Comparison of ENCODE assay signal across 27 cellular contexts in the genomic region with DNA sequence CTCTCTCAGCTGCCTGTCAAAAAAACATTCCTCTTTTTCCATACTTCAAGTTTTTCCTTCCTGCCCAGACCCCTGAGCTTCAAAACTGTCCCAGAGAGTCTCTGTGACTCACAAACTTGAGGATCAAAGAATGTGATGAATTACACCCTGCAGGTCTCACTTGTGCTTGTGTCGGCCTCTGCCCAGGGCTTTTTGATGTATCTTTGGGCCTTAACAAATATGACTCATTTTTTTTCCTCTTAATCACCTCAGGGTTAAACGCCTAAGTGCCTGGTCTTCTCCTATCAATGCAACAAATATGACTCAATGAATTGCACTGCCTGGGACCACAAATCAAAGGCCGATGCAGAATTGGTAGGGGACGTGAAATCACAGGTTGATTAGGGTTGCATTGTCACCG.
DNase-seq lines count a peak whose midpoint lies in the region; ATAC-seq and TF ChIP-seq lines count a peak whose summit lies in the region.
"Had no signal": no experiment of that assay in that cellular context is flagged by ENCODE, and none has a peak within 500 bp of the region (broad histone marks: within the 10 kb centered on the region; RNA-seq: fewer than 3 reads in every experiment).

No MANE protein-coding gene starts in this region.

- ATAC-seq in Right ventricle myocardium superior (ENCODE audit: poor library complexity): no peak
- ATAC-seq in HG02981 (IDR thresholded peaks at IDR 0.05; ENCODE audit: unreplicated experiment): no peak
- no peak for ATAC-seq in HG03025 (IDR thresholded peaks at IDR 0.05; ENCODE audit: low FRiP score, unreplicated experiment)
- ATAC-seq: activated CD4-positive, CD25-positive, alpha-beta regulatory T cell treated with anti-CD3 and anti-CD28 coated beads, Interleukin-2, amount 50 U/mL, for 24 hours; activated CD8-positive, alpha-beta T cell treated with anti-CD3 and anti-CD28 coated beads for 36 hours; CD8-positive, alpha-beta T cell; heart left ventricle; SK-N-SH treated with all-trans-retinoic acid at 6 μM for 48 hours; stimulated activated memory B cell treated with anti-CD40 and anti-IgM and Interleukin-4, amounts not matched to agents 10 μg/mL and 1 μg/mL and 100 μg/mL, for 72 hours had no signal

- DNase-seq in Daoy (ENCODE audit: low read depth) (peak; percentile 60), NCI-H226 (peak; percentile 40), fibroblast of mammary gland (ENCODE audit: low read depth) (peak; percentile 18), nephron progenitor cell (no peak), Right ventricle myocardium superior (no peak)
- no peak for DNase-seq in activated naive CD4-positive, alpha-beta T cell treated with anti-CD3 and anti-CD28 coated beads, Interleukin-2, amount 10 ng/mL, durations not matched to agents 7 days and 5 days
- DNase-seq: activated CD8-positive, alpha-beta T cell treated with anti-CD3 and anti-CD28 coated beads for 36 hours; activated gamma-delta T cell; activated T-cell treated with anti-CD3 and anti-CD28 coated beads for 4 hours; CD8-positive, alpha-beta T cell; cortex of kidney; DMS79 treated with DMSO at 0.1 percent for 48 hours; heart left ventricle; NCI-H1417; NCI-H524; stimulated activated CD4-positive, alpha-beta T cell treated with anti-CD3 and anti-CD28 coated beads, Interleukin-2, amount 100 ng/mL, for 24 hours; T-helper 9 cell had no signal

- peaks cover 67% of the 10 kb centered on the region for H3K36me3 Mint-ChIP-seq in nephron progenitor cell (ENCODE audit: low read depth)
- no peaks in the 10 kb centered on the region for H3K36me3 Mint-ChIP-seq in activated naive CD4-positive, alpha-beta T cell treated with anti-CD3 and anti-CD28 coated beads, Interleukin-2, amount 10 ng/mL, durations not matched to agents 7 days and 5 days
- H3K36me3 Mint-ChIP-seq: CD8-positive, alpha-beta T cell had no signal

- intact Hi-C loops in Right ventricle myocardium superior (cut with DNase I): loop anchor here (10.0 kb wide), 1 partner anchor 262 kb away; no protein-coding TSS in a partner anchor

- no peak for TF ChIP-seq CTCF in fibroblast of mammary gland (conservative IDR thresholded peaks at IDR 0.05; ENCODE audit: control insufficient read depth, insufficient read depth, low read depth, low read length)
- TF ChIP-seq CTCF in nephron progenitor cell (IDR thresholded peaks at IDR 0.05): no peak

- CTCF ChIA-PET in activated naive CD4-positive, alpha-beta T cell treated with anti-CD3 and anti-CD28 coated beads, Interleukin-2, amount 10 ng/mL, durations not matched to agents 7 days and 5 days (lab: Charles Lee): no interaction called here

- peak overlapping the region; percentile 8 for H3K27ac Mint-ChIP-seq in nephron progenitor cell
- H3K27ac Mint-ChIP-seq in activated naive CD4-positive, alpha-beta T cell treated with anti-CD3 and anti-CD28 coated beads, Interleukin-2, amount 10 ng/mL, durations not matched to agents 7 days and 5 days: no peak overlapping the region
- H3K27ac Mint-ChIP-seq: activated CD8-positive, alpha-beta T cell treated with anti-CD3 and anti-CD28 coated beads for 36 hours; CD8-positive, alpha-beta T cell; IgD-negative memory B cell; stimulated activated memory B cell treated with anti-CD40 and anti-IgM and Interleukin-4, amounts not matched to agents 10 μg/mL and 1 μg/mL and 100 μg/mL, for 72 hours had no signal

- H3K4me1 Mint-ChIP-seq in nephron progenitor cell: peaks cover 31% of the 10 kb centered on the region
- no peaks in the 10 kb centered on the region for H3K4me1 Mint-ChIP-seq in activated naive CD4-positive, alpha-beta T cell treated with anti-CD3 and anti-CD28 coated beads, Interleukin-2, amount 10 ng/mL, durations not matched to agents 7 days and 5 days
- H3K4me1 Mint-ChIP-seq: stimulated activated memory B cell treated with anti-CD40 and anti-IgM and Interleukin-4, amounts not matched to agents 10 μg/mL and 1 μg/mL and 100 μg/mL, for 72 hours had no signal

- H3K4me3 Mint-ChIP-seq in nephron progenitor cell: no peak overlapping the region
- no peak overlapping the region for H3K4me3 Mint-ChIP-seq in activated naive CD4-positive, alpha-beta T cell treated with anti-CD3 and anti-CD28 coated beads, Interleukin-2, amount 10 ng/mL, durations not matched to agents 7 days and 5 days
- H3K4me3 Mint-ChIP-seq: activated CD8-positive, alpha-beta T cell treated with anti-CD3 and anti-CD28 coated beads for 36 hours; CD8-positive, alpha-beta T cell; IgD-negative memory B cell; stimulated activated memory B cell treated with anti-CD40 and anti-IgM and Interleukin-4, amounts not matched to agents 10 μg/mL and 1 μg/mL and 100 μg/mL, for 72 hours had no signal

- H3K27me3 Mint-ChIP-seq in nephron progenitor cell (ENCODE audit: low read depth, poor library complexity): peaks cover 3% of the 10 kb centered on the region
- no peaks in the 10 kb centered on the region for H3K27me3 Mint-ChIP-seq in activated naive CD4-positive, alpha-beta T cell treated with anti-CD3 and anti-CD28 coated beads, Interleukin-2, amount 10 ng/mL, durations not matched to agents 7 days and 5 days
- H3K27me3 Mint-ChIP-seq: activated CD8-positive, alpha-beta T cell treated with anti-CD3 and anti-CD28 coated beads for 36 hours; IgD-negative memory B cell; stimulated activated memory B cell treated with anti-CD40 and anti-IgM and Interleukin-4, amounts not matched to agents 10 μg/mL and 1 μg/mL and 100 μg/mL, for 72 hours had no signal

- H3K9me3 Mint-ChIP-seq in nephron progenitor cell: peaks cover 38% of the 10 kb centered on the region
- H3K9me3 Mint-ChIP-seq in activated naive CD4-positive, alpha-beta T cell treated with anti-CD3 and anti-CD28 coated beads, Interleukin-2, amount 10 ng/mL, durations not matched to agents 7 days and 5 days: peaks cover 48% of the 10 kb centered on the region

- H3K4me3 ChIP-seq in fibroblast of mammary gland (ENCODE audit: control insufficient read depth, low read depth, low read length): no peak overlapping the region
- H3K4me3 ChIP-seq: heart left ventricle, prostate gland, skin epidermis, suprapubic skin, vagina had no signal

Comparison
In these comparisons a context has a peak if more than half of its experiments do, and no peak if none do; other contexts are left out.
1. DNase-seq: peak in Daoy (single experiment), NCI-H226 (single experiment) and fibroblast of mammary gland (single experiment); none in nephron progenitor cell (single experiment), Right ventricle myocardium superior (single experiment) and activated naive CD4-positive, alpha-beta T cell treated with anti-CD3 and anti-CD28 coated beads, Interleukin-2, amount 10 ng/mL, durations not matched to agents 7 days and 5 days (single experiment).